16 cellular contexts compared by ENCODE assay signal in the genomic region with DNA sequence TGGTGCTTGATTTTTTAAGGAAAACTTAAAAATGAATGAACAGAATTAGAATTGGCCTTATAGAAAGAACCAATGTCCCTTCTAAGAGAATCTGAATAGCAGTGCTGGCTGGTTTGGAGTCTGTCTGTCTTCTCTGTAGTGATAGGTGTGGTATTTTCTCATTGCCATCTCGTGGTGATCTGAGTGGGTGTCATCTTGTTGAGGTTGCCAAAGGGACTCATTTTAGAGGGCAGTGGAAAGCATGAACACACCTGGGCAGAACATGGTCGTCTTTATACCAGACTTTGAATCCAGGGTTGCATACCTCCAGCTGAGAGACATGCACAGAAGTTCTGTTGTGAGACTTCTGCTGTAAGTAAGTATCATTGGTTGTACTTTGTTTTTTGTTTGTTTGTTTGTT.
"Had no signal": no experiment of that assay in that cellular context is flagged by ENCODE, and none has a peak within 500 bp of the region (broad histone marks: within the 10 kb centered on the region; RNA-seq: fewer than 3 reads in every experiment).

No MANE protein-coding gene starts in this region.

- H3K4me3 Mint-ChIP-seq: nephron progenitor cell; T-helper 2 cell treated with Interferon-gamma antibody and Interleukin-4, amounts not matched to agents 5 μg/mL and 100 μg/mL, for 36 hours had no signal

- H3K27me3 ChIP-seq: gastroesophageal sphincter, heart left ventricle, right atrium auricular region, upper lobe of right lung had no signal

- H3K27ac ChIP-seq: gastroesophageal sphincter, heart left ventricle, right atrium auricular region, thoracic aorta, upper lobe of right lung had no signal

- H3K27me3 Mint-ChIP-seq: progenitor cell of endocrine pancreas had no signal

- H3K36me3 ChIP-seq: gastroesophageal sphincter, heart left ventricle, right atrium auricular region, thoracic aorta, upper lobe of right lung had no signal

- ATAC-seq: esophagus mucosa, gastroesophageal sphincter, heart left ventricle, left ventricle myocardium superior, upper lobe of right lung had no signal

- H3K27ac Mint-ChIP-seq: nephron progenitor cell; progenitor cell of endocrine pancreas; T-helper 2 cell treated with Interferon-gamma antibody and Interleukin-4, amounts not matched to agents 5 μg/mL and 100 μg/mL, for 36 hours had no signal

- DNase-seq: activated CD8-positive, alpha-beta memory T cell treated with anti-CD3 and anti-CD28 coated beads, Interleukin-2, amount 50 U/mL, for 4 hours; activated gamma-delta T cell treated with Interleukin-2 at 50 U/mL for 16 hours; activated T-cell treated with anti-CD3 and anti-CD28 coated beads, Interleukin-2, amount 50 U/mL, for 48 hours; effector CD4-positive, alpha-beta T cell; heart left ventricle; left ventricle myocardium superior; nephron progenitor cell; nucleus accumbens; stimulated activated CD4-positive, alpha-beta T cell treated with anti-CD3 and anti-CD28 coated beads, Interleukin-2, amount 100 ng/mL, for 24 hours; upper lobe of right lung had no signal

- H3K4me3 ChIP-seq: gastroesophageal sphincter, heart left ventricle, right atrium auricular region, thoracic aorta, upper lobe of right lung had no signal

- H3K9me3 ChIP-seq: gastroesophageal sphincter, right atrium auricular region, thoracic aorta, upper lobe of right lung had no signal
